ENCODE assay signal across 8 cellular contexts in the genomic region with DNA sequence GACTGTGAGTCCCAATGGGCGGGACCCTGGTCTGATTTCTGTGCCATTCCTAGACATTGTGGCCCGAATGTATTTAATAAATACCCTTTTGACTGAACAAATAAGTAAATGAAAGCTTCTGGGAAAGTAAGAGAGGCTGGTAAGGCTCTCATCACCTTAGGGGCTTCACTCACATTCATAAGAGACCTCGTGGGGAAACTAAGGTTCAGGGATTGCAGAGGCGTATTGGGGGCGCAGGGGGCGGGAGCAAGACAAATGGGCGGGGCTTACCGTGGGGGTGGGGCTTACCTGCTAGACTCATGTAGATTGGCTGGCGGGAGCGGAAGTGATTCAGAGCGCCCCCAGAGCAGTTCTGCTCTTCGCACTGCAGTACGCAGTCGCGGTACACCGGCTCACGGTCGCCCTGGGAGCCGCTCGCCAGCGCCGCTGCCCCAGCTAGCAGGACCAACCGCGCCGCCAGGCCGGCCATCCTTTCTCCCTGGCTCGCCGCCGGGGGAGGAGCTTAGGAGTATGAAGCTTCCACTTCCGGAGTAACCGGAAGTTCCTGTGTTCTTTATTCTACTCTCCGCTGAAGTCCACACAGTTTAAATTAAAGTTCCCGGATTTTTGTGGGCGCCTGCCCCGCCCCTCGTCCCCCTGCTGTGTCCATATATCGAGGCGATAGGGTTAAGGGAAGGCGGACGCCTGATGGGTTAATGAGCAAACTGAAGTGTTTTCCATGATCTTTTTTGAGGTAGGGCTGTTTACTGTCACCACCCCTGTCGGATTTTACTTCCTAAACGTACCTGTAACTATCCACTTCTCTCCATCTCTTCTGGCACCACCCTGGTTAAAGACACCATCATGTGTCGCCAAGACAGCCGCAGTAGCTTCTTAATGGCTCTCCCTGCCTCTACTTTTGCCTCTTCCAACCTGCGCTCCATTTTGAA. TPM values are rescaled to one million over a fixed set of nuclear protein-coding genes. Genes with fewer than 3 reads are reported as not detected.
A peak's percentile ranks its signal among the peaks of the same experiment; 100 is the strongest.
DNase-seq lines count a peak whose midpoint lies in the region; ATAC-seq and TF ChIP-seq lines count a peak whose summit lies in the region.

A gene with protein sequence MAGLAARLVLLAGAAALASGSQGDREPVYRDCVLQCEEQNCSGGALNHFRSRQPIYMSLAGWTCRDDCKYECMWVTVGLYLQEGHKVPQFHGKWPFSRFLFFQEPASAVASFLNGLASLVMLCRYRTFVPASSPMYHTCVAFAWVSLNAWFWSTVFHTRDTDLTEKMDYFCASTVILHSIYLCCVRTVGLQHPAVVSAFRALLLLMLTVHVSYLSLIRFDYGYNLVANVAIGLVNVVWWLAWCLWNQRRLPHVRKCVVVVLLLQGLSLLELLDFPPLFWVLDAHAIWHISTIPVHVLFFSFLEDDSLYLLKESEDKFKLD (minus strand): TSS at position 512 of the 929 bp plus-strand sequence. CDS start 43 bp downstream, at position 469.

- H3K27ac ChIP-seq in thymus (ENCODE audit: low read depth), result peak within 1 kb of the TSS; percentile 91

- TF ChIP-seq CTCF in GM10266 (IDR thresholded peaks at IDR 0.05; ENCODE audit: control insufficient read depth, insufficient read depth, low read depth, missing control alignments), result no peak
- TF ChIP-seq CTCF in osteocyte (IDR thresholded peaks at IDR 0.05), result no peak

- peak; percentile 92 for DNase-seq in GM10266 (ENCODE audit: extremely low spot score)
- peak; percentile 88 for DNase-seq in NCI-H1048 (lab: John Stamatoyannopoulos, UW)
- peak; percentile 79 to 96 (median 88) for DNase-seq in head of caudate nucleus
- DNase-seq in osteocyte (ENCODE audit: extremely low spot score, unreplicated experiment), result peak; percentile 94

- H3K27ac Mint-ChIP-seq in activated naive CD8-positive, alpha-beta T cell, result peak within 1 kb of the TSS; percentile 97
- H3K27ac Mint-ChIP-seq in osteocyte (ENCODE audit: unreplicated experiment), result peak within 1 kb of the TSS; percentile 99

- H3K9me3 ChIP-seq in thymus (ENCODE audit: control insufficient read depth), result no peaks in the 10 kb centered on the region

- intact Hi-C loops in head of caudate nucleus (cut with DNase I), result no loop called here

- WGBS in thymus, result 8% methylated on average over 45 of the region's 45 CpGs

- no peaks in the 10 kb centered on the region for H3K9me3 Mint-ChIP-seq in activated naive CD8-positive, alpha-beta T cell (ENCODE audit: low read depth)
- H3K9me3 Mint-ChIP-seq in osteocyte (ENCODE audit: unreplicated experiment), result no peaks in the 10 kb centered on the region

- H3K4me1 ChIP-seq in thymus (ENCODE audit: control insufficient read depth, insufficient read depth, low read length), result peaks cover 6% of the 10 kb centered on the region

- peak within 1 kb of the TSS; percentile 89 for H3K4me3 ChIP-seq in thymus (ENCODE audit: low read length)

- peak; percentile 79 for ATAC-seq in HG02588 (IDR thresholded peaks at IDR 0.05; ENCODE audit: unreplicated experiment)
- ATAC-seq in SK-N-SH treated with all-trans-retinoic acid at 6 μM for 48 hours, result peak; percentile 97

- H3K27me3 ChIP-seq in thymus (ENCODE audit: control insufficient read depth, insufficient read depth), result peaks cover 7% of the 10 kb centered on the region

- peak within 1 kb of the TSS; percentile 99 for H3K4me3 Mint-ChIP-seq in activated naive CD8-positive, alpha-beta T cell
- peak within 1 kb of the TSS; percentile 97 for H3K4me3 Mint-ChIP-seq in osteocyte (ENCODE audit: unreplicated experiment)

- H3K4me1 Mint-ChIP-seq in activated naive CD8-positive, alpha-beta T cell (ENCODE audit: low read depth), result peaks cover 23% of the 10 kb centered on the region
- H3K4me1 Mint-ChIP-seq in osteocyte (ENCODE audit: unreplicated experiment), result peaks cover 21% of the 10 kb centered on the region

- peaks cover 11% of the 10 kb centered on the region for H3K36me3 Mint-ChIP-seq in activated naive CD8-positive, alpha-beta T cell
- H3K36me3 Mint-ChIP-seq in osteocyte (ENCODE audit: unreplicated experiment), result peaks cover 9% of the 10 kb centered on the region

- no peaks in the 10 kb centered on the region for H3K27me3 Mint-ChIP-seq in activated naive CD8-positive, alpha-beta T cell
- no peaks in the 10 kb centered on the region for H3K27me3 Mint-ChIP-seq in osteocyte (ENCODE audit: unreplicated experiment)

- peaks cover 9% of the 10 kb centered on the region for H3K36me3 ChIP-seq in thymus (ENCODE audit: control insufficient read depth, insufficient read depth)

TF ChIP-seq in SK-N-SH treated with all-trans-retinoic acid at 6 μM for 48 hours, 23 proteins besides CTCF, POLR2A, EP300 and RAD21 (continues in another document):
- TF ChIP-seq TCF4 (CRISPR knock-in tag; IDR thresholded peaks at IDR 0.05; ENCODE audit: borderline replicate concordance) (no peak), GLIS3 (CRISPR knock-in tag; IDR thresholded peaks at IDR 0.05) (no peak), TOX (CRISPR knock-in tag; IDR thresholded peaks at IDR 0.05; ENCODE audit: borderline replicate concordance) (0 out of 2 replicates have a peak, but pooled peaks have one; percentile 12), CSDC2 (CRISPR knock-in tag; IDR thresholded peaks at IDR 0.05) (peak; percentile 66; the same call in 1 of the 2 replicates), ZNF565 (CRISPR knock-in tag; conservative IDR thresholded peaks at IDR 0.05; ENCODE audit: low read depth) (no peak), RARB (CRISPR knock-in tag; IDR thresholded peaks at IDR 0.05) (no peak), ZNF8 (CRISPR knock-in tag; IDR thresholded peaks at IDR 0.05) (no peak), ZFP30 (CRISPR knock-in tag; IDR thresholded peaks at IDR 0.05) (no peak), OSR1 (CRISPR knock-in tag; IDR thresholded peaks at IDR 0.05) (no peak), PPARA (CRISPR knock-in tag; IDR thresholded peaks at IDR 0.05; ENCODE audit: borderline replicate concordance) (no peak), ZFP3 (CRISPR knock-in tag; IDR thresholded peaks at IDR 0.05) (0 out of 2 replicates have a peak, but pooled peaks have one; percentile 20), BACH2 (CRISPR knock-in tag; IDR thresholded peaks at IDR 0.05; ENCODE audit: borderline replicate concordance) (no peak), SNAI2 (CRISPR knock-in tag; IDR thresholded peaks at IDR 0.05) (0 out of 2 replicates have a peak, but pooled peaks have one; percentile 66), ESRRG (CRISPR knock-in tag; IDR thresholded peaks at IDR 0.05) (no peak), ARNTL (CRISPR knock-in tag; IDR thresholded peaks at IDR 0.05; ENCODE audit: borderline replicate concordance, low read depth) (no peak)
- TF ChIP-seq, protein P1, sequence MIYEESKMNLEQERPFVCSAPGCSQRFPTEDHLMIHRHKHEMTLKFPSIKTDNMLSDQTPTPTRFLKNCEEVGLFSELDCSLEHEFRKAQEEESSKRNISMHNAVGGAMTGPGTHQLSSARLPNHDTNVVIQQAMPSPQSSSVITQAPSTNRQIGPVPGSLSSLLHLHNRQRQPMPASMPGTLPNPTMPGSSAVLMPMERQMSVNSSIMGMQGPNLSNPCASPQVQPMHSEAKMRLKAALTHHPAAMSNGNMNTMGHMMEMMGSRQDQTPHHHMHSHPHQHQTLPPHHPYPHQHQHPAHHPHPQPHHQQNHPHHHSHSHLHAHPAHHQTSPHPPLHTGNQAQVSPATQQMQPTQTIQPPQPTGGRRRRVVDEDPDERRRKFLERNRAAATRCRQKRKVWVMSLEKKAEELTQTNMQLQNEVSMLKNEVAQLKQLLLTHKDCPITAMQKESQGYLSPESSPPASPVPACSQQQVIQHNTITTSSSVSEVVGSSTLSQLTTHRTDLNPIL (CRISPR knock-in tag; IDR thresholded peaks at IDR 0.05; ENCODE audit: low read depth), result no peak
- TF ChIP-seq, protein P2, sequence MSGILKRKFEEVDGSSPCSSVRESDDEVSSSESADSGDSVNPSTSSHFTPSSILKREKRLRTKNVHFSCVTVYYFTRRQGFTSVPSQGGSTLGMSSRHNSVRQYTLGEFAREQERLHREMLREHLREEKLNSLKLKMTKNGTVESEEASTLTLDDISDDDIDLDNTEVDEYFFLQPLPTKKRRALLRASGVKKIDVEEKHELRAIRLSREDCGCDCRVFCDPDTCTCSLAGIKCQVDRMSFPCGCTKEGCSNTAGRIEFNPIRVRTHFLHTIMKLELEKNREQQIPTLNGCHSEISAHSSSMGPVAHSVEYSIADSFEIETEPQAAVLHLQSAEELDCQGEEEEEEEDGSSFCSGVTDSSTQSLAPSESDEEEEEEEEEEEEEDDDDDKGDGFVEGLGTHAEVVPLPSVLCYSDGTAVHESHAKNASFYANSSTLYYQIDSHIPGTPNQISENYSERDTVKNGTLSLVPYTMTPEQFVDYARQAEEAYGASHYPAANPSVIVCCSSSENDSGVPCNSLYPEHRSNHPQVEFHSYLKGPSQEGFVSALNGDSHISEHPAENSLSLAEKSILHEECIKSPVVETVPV (CRISPR knock-in tag; IDR thresholded peaks at IDR 0.05), result no peak
- TF ChIP-seq, protein P3, sequence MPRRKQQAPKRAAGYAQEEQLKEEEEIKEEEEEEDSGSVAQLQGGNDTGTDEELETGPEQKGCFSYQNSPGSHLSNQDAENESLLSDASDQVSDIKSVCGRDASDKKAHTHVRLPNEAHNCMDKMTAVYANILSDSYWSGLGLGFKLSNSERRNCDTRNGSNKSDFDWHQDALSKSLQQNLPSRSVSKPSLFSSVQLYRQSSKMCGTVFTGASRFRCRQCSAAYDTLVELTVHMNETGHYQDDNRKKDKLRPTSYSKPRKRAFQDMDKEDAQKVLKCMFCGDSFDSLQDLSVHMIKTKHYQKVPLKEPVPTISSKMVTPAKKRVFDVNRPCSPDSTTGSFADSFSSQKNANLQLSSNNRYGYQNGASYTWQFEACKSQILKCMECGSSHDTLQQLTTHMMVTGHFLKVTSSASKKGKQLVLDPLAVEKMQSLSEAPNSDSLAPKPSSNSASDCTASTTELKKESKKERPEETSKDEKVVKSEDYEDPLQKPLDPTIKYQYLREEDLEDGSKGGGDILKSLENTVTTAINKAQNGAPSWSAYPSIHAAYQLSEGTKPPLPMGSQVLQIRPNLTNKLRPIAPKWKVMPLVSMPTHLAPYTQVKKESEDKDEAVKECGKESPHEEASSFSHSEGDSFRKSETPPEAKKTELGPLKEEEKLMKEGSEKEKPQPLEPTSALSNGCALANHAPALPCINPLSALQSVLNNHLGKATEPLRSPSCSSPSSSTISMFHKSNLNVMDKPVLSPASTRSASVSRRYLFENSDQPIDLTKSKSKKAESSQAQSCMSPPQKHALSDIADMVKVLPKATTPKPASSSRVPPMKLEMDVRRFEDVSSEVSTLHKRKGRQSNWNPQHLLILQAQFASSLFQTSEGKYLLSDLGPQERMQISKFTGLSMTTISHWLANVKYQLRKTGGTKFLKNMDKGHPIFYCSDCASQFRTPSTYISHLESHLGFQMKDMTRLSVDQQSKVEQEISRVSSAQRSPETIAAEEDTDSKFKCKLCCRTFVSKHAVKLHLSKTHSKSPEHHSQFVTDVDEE (CRISPR knock-in tag; IDR thresholded peaks at IDR 0.05), result peak; percentile 63; the same call in 1 of the 2 replicates

RNA-seq across cellular contexts. Expression of the gene that starts here (rescaled TPM):
- total RNA-seq in osteocyte, result 33.8 and 35.3 TPM in 2 replicates
- polyA plus RNA-seq in thymus, result 18.5 TPM

Comparison
In these comparisons a context has a peak if more than half of its experiments do, and no peak if none do; other contexts are left out.
1. Peak in every context shown above with its lines: DNase-seq, ATAC-seq, H3K4me3 ChIP-seq and H3K27ac ChIP-seq.